ENCODE assay signal across 29 cellular contexts in genomic region chr16:21267298-21267697, GRCh38. TPM values are rescaled to one million over a fixed set of nuclear protein-coding genes. Genes with fewer than 3 reads are reported as not detected.
"Had no signal": no experiment of that assay in that cellular context is flagged by ENCODE, and none has a peak within 500 bp of the region (broad histone marks: within the 10 kb centered on the region; RNA-seq: fewer than 3 reads in every experiment).

No MANE protein-coding gene starts in this region.

- DNase-seq: activated CD4-positive, alpha-beta T cell treated with anti-CD3 and anti-CD28 coated beads for 36 hours; activated CD4-positive, alpha-beta T cell treated with anti-CD3 and anti-CD28 coated beads, Interleukin-2, amount 10 ng/mL, durations not matched to agents 7 days and 5 days; activated CD4-positive, alpha-beta T cell treated with anti-CD3 and anti-CD28 coated beads, Interleukin-2, amount 50 U/mL, for 48 hours; activated CD8-positive, alpha-beta memory T cell treated with anti-CD3 and anti-CD28 coated beads, Interleukin-2, amount 50 U/mL, for 4 hours; activated CD8-positive, alpha-beta T cell treated with anti-CD3 and anti-CD28 coated beads, Interleukin-2, amount 10 ng/mL, durations not matched to agents 7 days and 5 days; activated effector memory CD4-positive, alpha-beta T cell treated with Interleukin-2 at 50 U/mL for 16 hours; activated naive CD4-positive, alpha-beta T cell treated with anti-CD3 and anti-CD28 coated beads, Interleukin-2, amount 10 ng/mL, durations not matched to agents 7 days and 5 days; activated naive CD8-positive, alpha-beta T cell treated with anti-CD3 and anti-CD28 coated beads, Interleukin-2, amount 50 U/mL, for 24 hours; activated T-cell treated with anti-CD3 and anti-CD28 coated beads, Interleukin-2, amount 50 U/mL, for 48 hours; anterior cingulate cortex; caudate nucleus; cerebellar nuclear complex; NCI-H1105; NCI-H1417 treated with DMSO at 0.1 percent for 48 hours; NCI-H187 treated with DMSO at 0.1 percent for 48 hours; NCI-H2081; NCI-H345; NCI-H524 treated with DMSO at 0.1 percent for 48 hours; NCI-H774; SHP77 treated with DMSO at 0.1 percent for 48 hours; SK-N-SH had no signal

- H3K9me3 ChIP-seq: SJSA1, SK-N-SH had no signal

- H3K36me3 ChIP-seq: SJSA1 had no signal

- H3K4me3 ChIP-seq: SJSA1 had no signal

- ATAC-seq: activated CD4-positive, alpha-beta T cell treated with anti-CD3 and anti-CD28 coated beads for 36 hours; activated CD4-positive, CD25-positive, alpha-beta regulatory T cell treated with anti-CD3 and anti-CD28 coated beads, Interleukin-2, amount 50 U/mL, for 24 hours; activated CD8-positive, alpha-beta T cell treated with anti-CD3 and anti-CD28 coated beads, Interleukin-2, amount 10 ng/mL, durations not matched to agents 7 days and 5 days; activated naive CD8-positive, alpha-beta T cell treated with anti-CD3 and anti-CD28 coated beads, Interleukin-2, amount 50 U/mL, for 24 hours; Panc1; WTC11 had no signal

- H3K27ac ChIP-seq: SJSA1 had no signal

- H3K4me1 ChIP-seq: SJSA1 had no signal

RNA-seq across cellular contexts. Expression of gene CRYM, which starts 10.8 kb away (rescaled TPM):
- total RNA-seq: activated CD4-positive, alpha-beta T cell treated with anti-CD3 and anti-CD28 coated beads for 36 hours; activated CD4-positive, alpha-beta T cell treated with anti-CD3 and anti-CD28 coated beads, Interleukin-2, amount 10 ng/mL, durations not matched to agents 7 days and 5 days; activated CD8-positive, alpha-beta T cell treated with anti-CD3 and anti-CD28 coated beads, Interleukin-2, amount 10 ng/mL, durations not matched to agents 7 days and 5 days; NCI-H460; RPMI7951; SJSA1 had no signal

RNA-seq across cellular contexts. Expression of gene ANKS4B, which starts 33.8 kb away (rescaled TPM):
- total RNA-seq: activated CD4-positive, alpha-beta T cell treated with anti-CD3 and anti-CD28 coated beads for 36 hours; activated CD4-positive, alpha-beta T cell treated with anti-CD3 and anti-CD28 coated beads, Interleukin-2, amount 10 ng/mL, durations not matched to agents 7 days and 5 days; activated CD8-positive, alpha-beta T cell treated with anti-CD3 and anti-CD28 coated beads, Interleukin-2, amount 10 ng/mL, durations not matched to agents 7 days and 5 days; bronchial epithelial cell; MCF 10A; NCI-H460; RPMI7951; SJSA1 had no signal

RNA-seq across cellular contexts. Expression of gene ZP2, which starts 55.9 kb away (rescaled TPM):
- total RNA-seq: activated CD4-positive, alpha-beta T cell treated with anti-CD3 and anti-CD28 coated beads for 36 hours; activated CD4-positive, alpha-beta T cell treated with anti-CD3 and anti-CD28 coated beads, Interleukin-2, amount 10 ng/mL, durations not matched to agents 7 days and 5 days; activated CD8-positive, alpha-beta T cell treated with anti-CD3 and anti-CD28 coated beads, Interleukin-2, amount 10 ng/mL, durations not matched to agents 7 days and 5 days; bronchial epithelial cell; MCF 10A; NCI-H460; RPMI7951; SJSA1 had no signal
